Comparison of ENCODE assay signal across 8 cellular contexts in the genomic region with DNA sequence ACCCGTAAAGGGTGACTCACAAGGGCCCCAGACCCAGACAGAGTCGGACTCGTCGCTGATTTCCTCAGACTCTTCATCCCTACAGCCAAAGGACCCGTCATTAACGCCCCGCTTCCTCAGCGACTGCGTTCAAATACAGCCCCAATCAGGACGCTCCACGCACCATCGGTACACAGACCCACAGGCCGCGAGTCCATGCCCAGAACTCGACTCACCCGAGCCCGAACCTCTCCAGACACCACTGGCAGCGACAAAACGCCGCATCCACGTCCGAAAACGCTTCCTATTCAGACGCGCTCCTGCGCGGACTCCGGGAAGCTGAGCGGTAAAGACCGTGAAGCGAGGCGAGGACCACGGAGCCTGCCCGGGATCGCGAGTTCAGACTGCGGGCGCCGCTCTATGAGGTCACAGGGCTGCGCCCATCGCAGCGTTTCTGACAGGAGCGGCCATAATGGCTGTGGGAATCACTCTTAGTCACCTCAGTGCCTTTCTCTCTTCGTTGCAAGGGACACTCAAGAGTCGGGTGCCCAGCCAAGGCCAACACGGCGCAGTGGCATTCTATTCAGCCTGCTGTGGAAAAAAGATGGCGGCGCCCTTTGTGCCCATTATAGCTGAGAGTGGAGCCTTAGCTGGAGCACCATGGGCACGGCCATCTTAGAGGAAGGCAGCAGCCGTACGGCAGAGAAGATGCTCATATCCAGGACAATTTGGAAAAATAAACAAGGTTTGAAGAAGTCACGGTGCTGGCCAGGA. TPM values are rescaled to one million over a fixed set of nuclear protein-coding genes. Genes with fewer than 3 reads are reported as not detected.
DNase-seq lines count a peak whose midpoint lies in the region; ATAC-seq and TF ChIP-seq lines count a peak whose summit lies in the region.

ZNF614 (minus strand) TSS at position 353 of the 753 bp plus-strand sequence. CDS start 2,634 bp downstream, outside the sequence.

- no peaks in the 10 kb centered on the region for H3K27me3 ChIP-seq in ACC112 (ENCODE audit: insufficient read depth, low read length)
- no peaks in the 10 kb centered on the region for H3K27me3 ChIP-seq in smooth muscle cell (ENCODE audit: low read depth)

- H3K9ac ChIP-seq in smooth muscle cell (ENCODE audit: low read depth), result peak within 1 kb of the TSS; percentile 99

- DNase-seq in NCI-H2171 treated with DMSO at 0.1 percent for 48 hours (lab: John Stamatoyannopoulos, UW) (peak; percentile 89), cardiac fibroblast (ENCODE audit: low read depth in 2 of 2) (peak; percentile 87 to 89), immature natural killer cell (peak; percentile 87 to 90 (median 87)), smooth muscle cell (lab: John Stamatoyannopoulos, UW; ENCODE audit: unreplicated experiment) (peak; percentile 68)
- peak; percentile 58 to 74 (median 72) for DNase-seq in activated CD4-positive, CD25-positive, alpha-beta regulatory T cell (lab: John Stamatoyannopoulos, UW)

- ATAC-seq in GM18861 (IDR thresholded peaks at IDR 0.05; ENCODE audit: unreplicated experiment), result peak; percentile 93
- ATAC-seq in HG03066 (IDR thresholded peaks at IDR 0.05; ENCODE audit: low read depth, unreplicated experiment), result peak; percentile 74

- no peak for TF ChIP-seq CTCF in cardiac fibroblast (IDR thresholded peaks at IDR 0.05; ENCODE audit: low read depth, low read length)
- TF ChIP-seq CTCF in smooth muscle cell (IDR thresholded peaks at IDR 0.05; ENCODE audit: borderline replicate concordance, insufficient read depth, poor library complexity, severe bottlenecking), result no peak

- peak within 1 kb of the TSS; percentile 88 to 97 (median 92) for H3K4me3 Mint-ChIP-seq in immature natural killer cell

- H3K27me3 Mint-ChIP-seq in immature natural killer cell (ENCODE audit: low read depth in 3 of 3), result peaks cover 8 to 9% (median 9%) of the 10 kb centered on the region in 3 donors

- H3K9me3 Mint-ChIP-seq in immature natural killer cell, result peaks cover 27 to 66% (median 55%) of the 10 kb centered on the region in 6 donors

- peak within 1 kb of the TSS; percentile 92 to 97 (median 94) for H3K27ac Mint-ChIP-seq in immature natural killer cell

- H3K36me3 Mint-ChIP-seq in immature natural killer cell, result peaks cover 40 to 55% (median 48%) of the 10 kb centered on the region in 3 donors

- peaks cover 19% of the 10 kb centered on the region for H3K9me3 ChIP-seq in smooth muscle cell (replicated peaks; ENCODE audit: low read depth)

- no peaks in the 10 kb centered on the region for H4K20me1 ChIP-seq in smooth muscle cell (ENCODE audit: low read depth)

- H2AFZ ChIP-seq in ACC112 (ENCODE audit: low read length, unreplicated experiment) (peak within 1 kb of the TSS; percentile 74), smooth muscle cell (ENCODE audit: low read depth) (peak within 1 kb of the TSS; percentile 98)

- H3K27ac ChIP-seq in ACC112 (ENCODE audit: low read depth, low read length), result peak within 1 kb of the TSS; percentile 83
- peak within 1 kb of the TSS; percentile 97 for H3K27ac ChIP-seq in smooth muscle cell (ENCODE audit: low read depth)

- H3K4me1 Mint-ChIP-seq in immature natural killer cell, result peaks cover 28 to 40% of the 10 kb centered on the region in 2 donors

- H3K4me2 ChIP-seq in smooth muscle cell, result peak within 1 kb of the TSS; percentile 98

- H3F3A ChIP-seq in smooth muscle cell (ENCODE audit: low read depth), result no peaks in the 10 kb centered on the region

- WGBS in smooth muscle cell (ENCODE audit: low lambda C conversion rate), result 1% methylated on average over 53 of the region's 53 CpGs

- peaks cover 40% of the 10 kb centered on the region for H3K36me3 ChIP-seq in ACC112 (ENCODE audit: insufficient read depth, low read length)
- H3K36me3 ChIP-seq in smooth muscle cell (ENCODE audit: low read depth), result peaks cover 38% of the 10 kb centered on the region

- H3K79me2 ChIP-seq in ACC112 (ENCODE audit: control insufficient read depth, insufficient read depth, low read length, unreplicated experiment) (peaks cover 16% of the 10 kb centered on the region), smooth muscle cell (ENCODE audit: low read depth) (peaks cover 22% of the 10 kb centered on the region)

- peak within 1 kb of the TSS; percentile 97 for H3K4me3 ChIP-seq in ACC112 (ENCODE audit: low read depth, low read length)
- peak within 1 kb of the TSS; percentile 80 to 89 for H3K4me3 ChIP-seq in cardiac fibroblast (replicated peaks in 1 of 2; ENCODE audit: low read depth in 2 of 2, low read length in 2 of 2)
- H3K4me3 ChIP-seq in smooth muscle cell, result peak within 1 kb of the TSS; percentile 96

- H3K4me1 ChIP-seq in ACC112 (ENCODE audit: control insufficient read depth, insufficient read depth, low read length, unreplicated experiment), result no peaks in the 10 kb centered on the region
- peaks cover 18% of the 10 kb centered on the region for H3K4me1 ChIP-seq in smooth muscle cell (ENCODE audit: low read depth)

RNA-seq across cellular contexts. Expression of gene ZNF614, which starts in this region (rescaled TPM):
- 1 to 10 TPM; 5.2 to 6.7 (median 6.1) TPM for polyA plus RNA-seq in immature natural killer cell
- total RNA-seq in smooth muscle cell, result 11.1 and 17.8 TPM in 2 replicates
- 5.9 and 7.9 TPM in 2 replicates for polyA plus RNA-seq in smooth muscle cell

Comparison
In these comparisons a context has a peak if more than half of its experiments do, and no peak if none do; other contexts are left out.
1. Peak in every context shown above with its lines: DNase-seq, ATAC-seq, H3K4me3 ChIP-seq and H3K27ac ChIP-seq.